10 cellular contexts compared by ENCODE assay signal in the genomic region with DNA sequence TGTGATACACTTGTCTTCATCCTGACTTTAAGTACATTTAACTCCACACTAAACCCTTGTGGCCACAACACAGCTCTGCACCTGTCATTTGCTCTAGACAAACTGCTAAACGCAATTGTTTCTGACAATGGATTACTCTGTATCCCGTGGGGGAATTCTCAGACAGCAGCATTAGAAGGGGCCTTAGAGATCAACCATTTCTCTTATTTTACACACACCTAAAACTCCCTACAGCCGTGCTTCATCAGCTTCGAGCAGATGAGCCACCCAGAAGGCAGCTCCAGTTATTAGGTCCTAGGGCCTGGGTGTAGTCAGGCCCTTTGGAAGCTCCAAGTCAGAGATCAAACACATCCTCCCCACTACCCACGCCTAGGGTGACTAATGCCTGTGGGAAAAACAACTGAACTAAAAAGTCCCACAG. TPM values are rescaled to one million over a fixed set of nuclear protein-coding genes. Genes with fewer than 3 reads are reported as not detected.
DNase-seq lines count a peak whose midpoint lies in the region; ATAC-seq and FAIRE-seq lines count a peak whose summit lies in the region.
"Had no signal": no experiment of that assay in that cellular context is flagged by ENCODE, and none has a peak within 500 bp of the region (broad histone marks: within the 10 kb centered on the region; RNA-seq: fewer than 3 reads in every experiment).

No MANE protein-coding gene starts in this region.

- H3K9me3 Mint-ChIP-seq in activated CD4-positive, alpha-beta T cell treated with anti-CD3 and anti-CD28 coated beads, Interleukin-2, amount 10 ng/mL, durations not matched to agents 24 days and 14 days = no peaks in the 10 kb centered on the region
- no peaks in the 10 kb centered on the region for H3K9me3 Mint-ChIP-seq in IgD-negative memory B cell
- H3K9me3 Mint-ChIP-seq: dendritic cell treated with granulocyte-macrophage colony-stimulating factor and Interleukin-4, amounts not matched to agents 40 ng/mL and 50 ng/mL, for 4 days had no signal

- peak; percentile 54 for DNase-seq in activated CD4-positive, alpha-beta T cell treated with anti-CD3 and anti-CD28 coated beads, Interleukin-2, amount 10 ng/mL, durations not matched to agents 24 days and 14 days
- no peak for DNase-seq in activated CD4-positive, alpha-beta T cell treated with anti-CD3 and anti-CD28 coated beads for 4 hours
- peak; percentile 50 for DNase-seq in amniotic epithelial cell (ENCODE audit: low read depth)
- peak; percentile 16 for DNase-seq in retina
- DNase-seq in stimulated activated CD4-positive, alpha-beta T cell treated with anti-CD3 and anti-CD28 coated beads, Interleukin-12 subunit alpha, Interleukin-12 subunit beta, amount 100 ng/mL, for 4 hours = no peak
- DNase-seq in urothelium cell line (ENCODE audit: low spot score) = no peak
- DNase-seq: testis had no signal

- H3K4me1 Mint-ChIP-seq in activated CD4-positive, alpha-beta T cell treated with anti-CD3 and anti-CD28 coated beads, Interleukin-2, amount 10 ng/mL, durations not matched to agents 24 days and 14 days = peaks cover 18% of the 10 kb centered on the region
- H3K4me1 Mint-ChIP-seq in IgD-negative memory B cell = peaks cover 13 to 29% (median 22%) of the 10 kb centered on the region in 3 donors

- FAIRE-seq in urothelium cell line (lab: Jason Lieb, UNC) = no peak

- peak overlapping the region; percentile 7 for H3K27ac Mint-ChIP-seq in activated CD4-positive, alpha-beta T cell treated with anti-CD3 and anti-CD28 coated beads, Interleukin-2, amount 10 ng/mL, durations not matched to agents 24 days and 14 days
- H3K27ac Mint-ChIP-seq in IgD-negative memory B cell = peak overlapping the region in 2 of 3 donors; percentile 52 to 92

- no peaks in the 10 kb centered on the region for H3K36me3 Mint-ChIP-seq in activated CD4-positive, alpha-beta T cell treated with anti-CD3 and anti-CD28 coated beads, Interleukin-2, amount 10 ng/mL, durations not matched to agents 24 days and 14 days (ENCODE audit: low read depth)
- no peaks in the 10 kb centered on the region for H3K36me3 Mint-ChIP-seq in IgD-negative memory B cell

- no peak for ATAC-seq in GM21619 (IDR thresholded peaks at IDR 0.05; ENCODE audit: unreplicated experiment)

- peaks cover 28% of the 10 kb centered on the region for H3K27me3 Mint-ChIP-seq in activated CD4-positive, alpha-beta T cell treated with anti-CD3 and anti-CD28 coated beads, Interleukin-2, amount 10 ng/mL, durations not matched to agents 24 days and 14 days
- H3K27me3 Mint-ChIP-seq in IgD-negative memory B cell = no peaks in the 10 kb centered on the region

- intact Hi-C loops in activated CD4-positive, alpha-beta T cell treated with anti-CD3 and anti-CD28 coated beads, Interleukin-2, amount 10 ng/mL, durations not matched to agents 24 days and 14 days (cut with micrococcal nuclease) = loop anchor here (5.0 kb wide), 1 partner anchor 410 kb away; a partner anchor contains a TSS

- H3K4me3 Mint-ChIP-seq in activated CD4-positive, alpha-beta T cell treated with anti-CD3 and anti-CD28 coated beads, Interleukin-2, amount 10 ng/mL, durations not matched to agents 24 days and 14 days = peak overlapping the region; percentile 74
- peak overlapping the region in 1 of 4 donors; percentile 89 for H3K4me3 Mint-ChIP-seq in IgD-negative memory B cell
- H3K4me3 Mint-ChIP-seq: dendritic cell treated with granulocyte-macrophage colony-stimulating factor and Interleukin-4, amounts not matched to agents 40 ng/mL and 50 ng/mL, for 4 days had no signal

RNA-seq across cellular contexts. Expression of a gene that starts 1.3 kb away (rescaled TPM):
- total RNA-seq in activated CD4-positive, alpha-beta T cell treated with anti-CD3 and anti-CD28 coated beads, Interleukin-2, amount 10 ng/mL, durations not matched to agents 24 days and 14 days = 0.21 and 0.59 TPM in 2 replicates
- polyA plus RNA-seq in IgD-negative memory B cell = 3.5 TPM

Comparison
In these comparisons a context has a peak if more than half of its experiments do, and no peak if none do; other contexts are left out.
1. DNase-seq: peak in activated CD4-positive, alpha-beta T cell treated with anti-CD3 and anti-CD28 coated beads, Interleukin-2, amount 10 ng/mL, durations not matched to agents 24 days and 14 days (single experiment), amniotic epithelial cell (single experiment) and retina (single experiment); none in activated CD4-positive, alpha-beta T cell treated with anti-CD3 and anti-CD28 coated beads for 4 hours (0 of 2), stimulated activated CD4-positive, alpha-beta T cell treated with anti-CD3 and anti-CD28 coated beads, Interleukin-12 subunit alpha, Interleukin-12 subunit beta, amount 100 ng/mL, for 4 hours (single experiment) and urothelium cell line (single experiment).